In genomic region chrX:115912372-115912897, GRCh38 we compare ENCODE assay signal across 8 cellular contexts.
DNase-seq lines count a peak whose midpoint lies in the region; ATAC-seq and TF ChIP-seq lines count a peak whose summit lies in the region.
"Had no signal": no experiment of that assay in that cellular context is flagged by ENCODE, and none has a peak within 500 bp of the region (broad histone marks: within the 10 kb centered on the region; RNA-seq: fewer than 3 reads in every experiment).

No MANE protein-coding gene starts in this region.

- no peaks in the 10 kb centered on the region for H3K36me3 ChIP-seq in sigmoid colon

- TF ChIP-seq CTCF in osteocyte (IDR thresholded peaks at IDR 0.05) (peak; percentile 7), sigmoid colon (IDR thresholded peaks at IDR 0.05) (no peak), omental fat pad (IDR thresholded peaks at IDR 0.05) (no peak)

- no peak for TF ChIP-seq EP300 in sigmoid colon (IDR thresholded peaks at IDR 0.05)

- H3K27me3 ChIP-seq in sigmoid colon = no peaks in the 10 kb centered on the region

- ATAC-seq in HG02852 (IDR thresholded peaks at IDR 0.05; ENCODE audit: unreplicated experiment) = peak; percentile 92
- no peak for ATAC-seq in omental fat pad (ENCODE audit: low FRiP score)

- 73 to 92% methylated on average over 2 of the region's 2 CpGs for WGBS in sigmoid colon, 2 donors

- peaks cover 41% of the 10 kb centered on the region for H3K9me3 Mint-ChIP-seq in osteocyte (ENCODE audit: unreplicated experiment)

- intact Hi-C loops in sigmoid colon (cut with DNase I) = no loop called here

- no peak overlapping the region for H3K4me3 ChIP-seq in sigmoid colon

- no peaks in the 10 kb centered on the region for H3K4me1 Mint-ChIP-seq in osteocyte (ENCODE audit: unreplicated experiment)

- no peak overlapping the region for H3K27ac Mint-ChIP-seq in osteocyte (ENCODE audit: unreplicated experiment)
- H3K27ac Mint-ChIP-seq: IgD-negative memory B cell had no signal

- H3K4me1 ChIP-seq in sigmoid colon = no peaks in the 10 kb centered on the region

- no peak for TF ChIP-seq POLR2A in sigmoid colon (IDR thresholded peaks at IDR 0.05)

- no peaks in the 10 kb centered on the region for H3K9me3 ChIP-seq in sigmoid colon

- peak; percentile 34 for DNase-seq in GM19238 (ENCODE audit: insufficient read length, low spot score)
- DNase-seq in RKO (ENCODE audit: low spot score) = peak; percentile 25
- DNase-seq in osteocyte (ENCODE audit: extremely low spot score, unreplicated experiment) = peak; percentile 65
- DNase-seq in sigmoid colon = no peak
- no peak for DNase-seq in NCI-H524 treated with DMSO at 0.1 percent for 48 hours (lab: John Stamatoyannopoulos, UW)
- DNase-seq in omental fat pad (ENCODE audit: low spot score) = no peak

- no peaks in the 10 kb centered on the region for H3K36me3 Mint-ChIP-seq in osteocyte (ENCODE audit: unreplicated experiment)
- H3K36me3 Mint-ChIP-seq: IgD-negative memory B cell had no signal

- H3K4me3 Mint-ChIP-seq in osteocyte (ENCODE audit: unreplicated experiment) = no peak overlapping the region

- no peaks in the 10 kb centered on the region for H3K27me3 Mint-ChIP-seq in osteocyte (ENCODE audit: unreplicated experiment)

- no peak overlapping the region for H3K27ac ChIP-seq in sigmoid colon

Comparison
In these comparisons a context has a peak if more than half of its experiments do, and no peak if none do; other contexts are left out.
1. DNase-seq: peak in GM19238 (single experiment), RKO (single experiment) and osteocyte (single experiment); none in sigmoid colon (single experiment), NCI-H524 treated with DMSO at 0.1 percent for 48 hours (single experiment) and omental fat pad (single experiment).